16 cellular contexts compared by ENCODE assay signal in genomic region chr10:97180367-97180763, GRCh38. TPM values are rescaled to one million over a fixed set of nuclear protein-coding genes. Genes with fewer than 3 reads are reported as not detected.
"Had no signal": no experiment of that assay in that cellular context is flagged by ENCODE, and none has a peak within 500 bp of the region (broad histone marks: within the 10 kb centered on the region; RNA-seq: fewer than 3 reads in every experiment).

No MANE protein-coding gene starts in this region.

- H3K4me3 ChIP-seq: breast epithelium, colonic mucosa, left lung, mucosa of descending colon, suprapubic skin had no signal

- DNase-seq: activated CD4-positive, alpha-beta T cell treated with anti-CD3 and anti-CD28 coated beads, Interleukin-2, amount 50 U/mL, for 1 hour; activated CD4-positive, CD25-positive, alpha-beta regulatory T cell; activated naive CD8-positive, alpha-beta T cell treated with anti-CD3 and anti-CD28 coated beads, Interleukin-2, amount 10 ng/mL, durations not matched to agents 7 days and 5 days; activated T-cell treated with anti-CD3 and anti-CD28 coated beads, Interleukin-2, amount 50 U/mL, for 4 hours; colonic mucosa; effector CD4-positive, alpha-beta T cell; foreskin keratinocyte; mucosa of descending colon; naive thymus-derived CD8-positive, alpha-beta T cell; sigmoid colon; stimulated activated CD4-positive, alpha-beta T cell treated with anti-CD3 and anti-CD28 coated beads, Interleukin-12 subunit alpha, Interleukin-12 subunit beta, amount 100 ng/mL, for 4 hours; stimulated activated naive CD8-positive, alpha-beta T cell treated with anti-CD3 and anti-CD28 coated beads, Interleukin-15, Interleukin-2, amounts not matched to agents 100 U/mL and 50 U/mL, for 24 hours; T-helper 2 cell had no signal

- H3K27ac ChIP-seq: breast epithelium, colonic mucosa, foreskin keratinocyte, left lung, sigmoid colon, suprapubic skin had no signal

RNA-seq across cellular contexts. Expression of gene SLIT1, which starts 5.4 kb away (rescaled TPM):
- total RNA-seq: foreskin keratinocyte had no signal
